ENCODE assay signal across 1 cellular context in genomic region chr22:20507253-20508066, GRCh38.
TF ChIP-seq lines count a peak whose summit lies in the region.

A gene with protein sequence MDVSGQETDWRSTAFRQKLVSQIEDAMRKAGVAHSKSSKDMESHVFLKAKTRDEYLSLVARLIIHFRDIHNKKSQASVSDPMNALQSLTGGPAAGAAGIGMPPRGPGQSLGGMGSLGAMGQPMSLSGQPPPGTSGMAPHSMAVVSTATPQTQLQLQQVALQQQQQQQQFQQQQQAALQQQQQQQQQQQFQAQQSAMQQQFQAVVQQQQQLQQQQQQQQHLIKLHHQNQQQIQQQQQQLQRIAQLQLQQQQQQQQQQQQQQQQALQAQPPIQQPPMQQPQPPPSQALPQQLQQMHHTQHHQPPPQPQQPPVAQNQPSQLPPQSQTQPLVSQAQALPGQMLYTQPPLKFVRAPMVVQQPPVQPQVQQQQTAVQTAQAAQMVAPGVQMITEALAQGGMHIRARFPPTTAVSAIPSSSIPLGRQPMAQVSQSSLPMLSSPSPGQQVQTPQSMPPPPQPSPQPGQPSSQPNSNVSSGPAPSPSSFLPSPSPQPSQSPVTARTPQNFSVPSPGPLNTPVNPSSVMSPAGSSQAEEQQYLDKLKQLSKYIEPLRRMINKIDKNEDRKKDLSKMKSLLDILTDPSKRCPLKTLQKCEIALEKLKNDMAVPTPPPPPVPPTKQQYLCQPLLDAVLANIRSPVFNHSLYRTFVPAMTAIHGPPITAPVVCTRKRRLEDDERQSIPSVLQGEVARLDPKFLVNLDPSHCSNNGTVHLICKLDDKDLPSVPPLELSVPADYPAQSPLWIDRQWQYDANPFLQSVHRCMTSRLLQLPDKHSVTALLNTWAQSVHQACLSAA (plus strand): TSS chr22:20507610. CDS start chr22:20507679, 69 bp downstream.

TF ChIP-seq in HepG2, 621 proteins besides CTCF, POLR2A, EP300 and RAD21 (continues in another document):
- TF ChIP-seq ZBTB7A (CRISPR knock-in tag; IDR thresholded peaks at IDR 0.05) (peak; percentile 73; the same call in 1 of the 2 replicates), ZEB1 (IDR thresholded peaks at IDR 0.05; ENCODE audit: insufficient replicate concordance, low read depth) (no peak), EEA1 (CRISPR knock-in tag; IDR thresholded peaks at IDR 0.05; ENCODE audit: borderline replicate concordance) (peak; percentile 76; the same call in 1 of the 2 replicates), ISX (CRISPR knock-in tag; conservative IDR thresholded peaks at IDR 0.05) (no peak), ZNF644 (CRISPR knock-in tag; IDR thresholded peaks at IDR 0.05; ENCODE audit: low read depth) (no peak), TRIM24 (CRISPR knock-in tag; IDR thresholded peaks at IDR 0.05) (no peak), TEF (CRISPR knock-in tag; IDR thresholded peaks at IDR 0.05) (no peak; the same call in 1 of the 2 replicates), ZNF780A (CRISPR knock-in tag; IDR thresholded peaks at IDR 0.05) (no peak), ZNF652 (CRISPR knock-in tag; IDR thresholded peaks at IDR 0.05; ENCODE audit: borderline replicate concordance, low read depth) (no peak), ZFYVE20 (CRISPR knock-in tag; IDR thresholded peaks at IDR 0.05; ENCODE audit: borderline replicate concordance, low read depth) (no peak), SNRNP70 (IDR thresholded peaks at IDR 0.05; ENCODE audit: low read depth, low read length) (no peak), ZNF562 (CRISPR knock-in tag; IDR thresholded peaks at IDR 0.05; ENCODE audit: borderline replicate concordance) (no peak), MLX (CRISPR knock-in tag; IDR thresholded peaks at IDR 0.05) (0 out of 2 replicates have a peak, but pooled peaks have one; percentile 11), AHR (CRISPR knock-in tag; IDR thresholded peaks at IDR 0.05) (no peak), FLYWCH1 (CRISPR knock-in tag; IDR thresholded peaks at IDR 0.05) (no peak), ZNF282 (IDR thresholded peaks at IDR 0.05; ENCODE audit: partially characterized antibody) (no peak), E2F5 (CRISPR knock-in tag; conservative IDR thresholded peaks at IDR 0.05) (peak; percentile 65; the same call in 1 of the 2 replicates), ZIK1 (CRISPR knock-in tag; IDR thresholded peaks at IDR 0.05; ENCODE audit: borderline replicate concordance, low read depth) (peak; percentile 65; the same call in 1 of the 2 replicates), FIP1L1 (IDR thresholded peaks at IDR 0.05; ENCODE audit: borderline replicate concordance, insufficient read depth, low read depth, low read length) (no peak), KLF12 (CRISPR knock-in tag; IDR thresholded peaks at IDR 0.05; ENCODE audit: borderline replicate concordance) (peak; percentile 86; the same call in 1 of the 2 replicates), RFX1 (IDR thresholded peaks at IDR 0.05) (no peak), ZNF713 (CRISPR knock-in tag; IDR thresholded peaks at IDR 0.05) (no peak), ZNF24 (IDR thresholded peaks at IDR 0.05) (no peak), SP140L (CRISPR knock-in tag; IDR thresholded peaks at IDR 0.05; ENCODE audit: borderline replicate concordance) (no peak), ZNF660 (CRISPR knock-in tag; IDR thresholded peaks at IDR 0.05; ENCODE audit: borderline replicate concordance, low read depth) (no peak), RBM39 (IDR thresholded peaks at IDR 0.05; ENCODE audit: low read depth, low read length, poor library complexity, severe bottlenecking) (peak; percentile 95), E2F1 (CRISPR knock-in tag; IDR thresholded peaks at IDR 0.05) (peak; percentile 67; the same call in 1 of the 2 replicates), ATRX (CRISPR knock-in tag; IDR thresholded peaks at IDR 0.05; ENCODE audit: borderline replicate concordance) (no peak), ZNF552 (CRISPR knock-in tag; IDR thresholded peaks at IDR 0.05; ENCODE audit: borderline replicate concordance) (peak; percentile 70; the same call in 1 of the 2 replicates), ZNF598 (CRISPR knock-in tag; IDR thresholded peaks at IDR 0.05; ENCODE audit: borderline replicate concordance) (peak; percentile 59; the same call in 1 of the 2 replicates), XRCC5 (optimal IDR thresholded peaks at IDR 0.05; ENCODE audit: low read length) (peak; percentile 59), ZNF335 (CRISPR knock-in tag; IDR thresholded peaks at IDR 0.05) (peak; percentile 90; the same call in 1 of the 2 replicates), ZNF138 (CRISPR knock-in tag; IDR thresholded peaks at IDR 0.05; ENCODE audit: low read depth) (no peak), IKZF5 (CRISPR knock-in tag; IDR thresholded peaks at IDR 0.05) (peak; percentile 84), ZNF839 (CRISPR knock-in tag; IDR thresholded peaks at IDR 0.05; ENCODE audit: borderline replicate concordance) (peak; percentile 17; the same call in 1 of the 2 replicates), EHMT2 (IDR thresholded peaks at IDR 0.05; ENCODE audit: borderline replicate concordance, low read depth, low read length) (no peak), U2AF2 (IDR thresholded peaks at IDR 0.05; ENCODE audit: low read depth, low read length) (peak; percentile 74; the same call in 1 of the 2 replicates), ZSCAN31 (CRISPR knock-in tag; IDR thresholded peaks at IDR 0.05; ENCODE audit: low read depth) (peak; percentile 44; the same call in 1 of the 2 replicates), ZBTB46 (CRISPR knock-in tag; IDR thresholded peaks at IDR 0.05; ENCODE audit: borderline replicate concordance) (0 out of 2 replicates have a peak, but pooled peaks have one; percentile 65), ZNF18 (CRISPR knock-in tag; IDR thresholded peaks at IDR 0.05; ENCODE audit: insufficient replicate concordance) (peak; percentile 62), ZNF142 (CRISPR knock-in tag; IDR thresholded peaks at IDR 0.05) (peak; percentile 93; the same call in 1 of the 2 replicates), ERF (CRISPR knock-in tag; IDR thresholded peaks at IDR 0.05) (peak; percentile 88; the same call in 1 of the 2 replicates)
- TF ChIP-seq, protein P1, sequence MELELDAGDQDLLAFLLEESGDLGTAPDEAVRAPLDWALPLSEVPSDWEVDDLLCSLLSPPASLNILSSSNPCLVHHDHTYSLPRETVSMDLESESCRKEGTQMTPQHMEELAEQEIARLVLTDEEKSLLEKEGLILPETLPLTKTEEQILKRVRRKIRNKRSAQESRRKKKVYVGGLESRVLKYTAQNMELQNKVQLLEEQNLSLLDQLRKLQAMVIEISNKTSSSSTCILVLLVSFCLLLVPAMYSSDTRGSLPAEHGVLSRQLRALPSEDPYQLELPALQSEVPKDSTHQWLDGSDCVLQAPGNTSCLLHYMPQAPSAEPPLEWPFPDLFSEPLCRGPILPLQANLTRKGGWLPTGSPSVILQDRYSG (CRISPR knock-in tag; IDR thresholded peaks at IDR 0.05) = no peak
- TF ChIP-seq, protein P2, sequence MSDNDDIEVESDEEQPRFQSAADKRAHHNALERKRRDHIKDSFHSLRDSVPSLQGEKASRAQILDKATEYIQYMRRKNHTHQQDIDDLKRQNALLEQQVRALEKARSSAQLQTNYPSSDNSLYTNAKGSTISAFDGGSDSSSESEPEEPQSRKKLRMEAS (IDR thresholded peaks at IDR 0.05) = peak; percentile 64
